In genomic region chrX:22338740-22339139, GRCh38 we compare ENCODE assay signal across 22 cellular contexts.
DNase-seq lines count a peak whose midpoint lies in the region; ATAC-seq, FAIRE-seq and TF ChIP-seq lines count a peak whose summit lies in the region.
"Had no signal": no experiment of that assay in that cellular context is flagged by ENCODE, and none has a peak within 500 bp of the region (broad histone marks: within the 10 kb centered on the region; RNA-seq: fewer than 3 reads in every experiment).

No MANE protein-coding gene starts in this region.

- H3K4ac ChIP-seq in IMR-90 (ENCODE audit: low read depth, low read length) (no peak overlapping the region), H1 (replicated peaks; ENCODE audit: insufficient read length, low read depth, low read length) (no peak overlapping the region), mesendoderm (ENCODE audit: low read depth, low read length) (no peak overlapping the region)

- H3K79me2 ChIP-seq in H1 (ENCODE audit: control insufficient read depth in 1 of 2, insufficient read depth in 2 of 2, low read length in 2 of 2): no peaks in the 10 kb centered on the region
- H3K79me2 ChIP-seq in mesendoderm (ENCODE audit: control insufficient read depth, insufficient read depth, low read length): no peaks in the 10 kb centered on the region

- H3K36me3 Mint-ChIP-seq in nephron progenitor cell (ENCODE audit: low read depth): peaks cover 23% of the 10 kb centered on the region
- H3K36me3 Mint-ChIP-seq: activated naive CD8-positive, alpha-beta T cell; neural progenitor cell; type B pancreatic cell had no signal

- CTCF ChIA-PET in IMR-90 (lab: Yijun Ruan, JAX): no interaction called here
- CTCF ChIA-PET in H1 (lab: Charles Lee; ENCODE audit: partially characterized antibody): no interaction called here

- H3K9me3 ChIP-seq in IMR-90 (ENCODE audit: control insufficient read depth, insufficient read depth, low read length) (no peaks in the 10 kb centered on the region), H1 (ENCODE audit: insufficient read depth in 2 of 2, low read depth in 1 of 2, low read length in 1 of 2) (no peaks in the 10 kb centered on the region; a peak in 1 of 4 replicates)
- H3K9me3 ChIP-seq: gastrocnemius medialis, SJSA1 had no signal

- H3K56ac ChIP-seq in IMR-90 (ENCODE audit: extremely low read depth, insufficient read depth, low read length) (no peak overlapping the region), H1 (replicated peaks; ENCODE audit: insufficient read length, low read depth, low read length) (no peak overlapping the region), mesendoderm (ENCODE audit: low read length) (no peak overlapping the region)

- BruUV-seq in IMR-90 (replicated peaks; lab: Mats Ljungman, UMichigan): no TSS peak

- POLR2A ChIA-PET in IMR-90 (lab: Charles Lee; ENCODE audit: unreplicated experiment): no interaction called here
- POLR2A ChIA-PET in H1 (lab: Charles Lee; ENCODE audit: partially characterized antibody): no interaction called here

- no peak overlapping the region for H3K4me3 ChIP-seq in IMR-90 (ENCODE audit: insufficient read depth, low read depth, low read length)
- no peak overlapping the region for H3K4me3 ChIP-seq in H1 (ENCODE audit: extremely low read depth in 1 of 4, insufficient read depth in 2 of 4, low read depth in 3 of 4, low read length in 4 of 4)
- no peak overlapping the region for H3K4me3 ChIP-seq in mesendoderm (ENCODE audit: low read length)
- H3K4me3 ChIP-seq: gastrocnemius medialis, K562, neural progenitor cell, PC-9, SJSA1 had no signal

- H2AFZ ChIP-seq in IMR-90 (replicated peaks; ENCODE audit: low read length, poor library complexity) (no peak overlapping the region), H1 (ENCODE audit: low read length) (no peak overlapping the region)
- H2AFZ ChIP-seq: neural progenitor cell, PC-9 had no signal

- H3K4me1 Mint-ChIP-seq in nephron progenitor cell: peaks cover 12% of the 10 kb centered on the region
- H3K4me1 Mint-ChIP-seq: neural progenitor cell had no signal

- ATAC-seq in IMR-90 (ENCODE audit: low read depth) (peak; percentile 57), HG03521 (IDR thresholded peaks at IDR 0.05; ENCODE audit: unreplicated experiment) (no peak)
- ATAC-seq: gastrocnemius medialis, HCT116, K562 had no signal

- no peak overlapping the region for H3K18ac ChIP-seq in IMR-90 (ENCODE audit: low read depth, low read length)
- no peak overlapping the region for H3K18ac ChIP-seq in H1 (ENCODE audit: extremely low read depth, low read length)
- H3K18ac ChIP-seq in mesendoderm (ENCODE audit: low read length): no peak overlapping the region

- no peak overlapping the region for H4K5ac ChIP-seq in IMR-90 (ENCODE audit: low read depth, low read length)
- H4K5ac ChIP-seq in H1 (ENCODE audit: insufficient read length, low read depth, low read length): no peak overlapping the region
- no peak overlapping the region for H4K5ac ChIP-seq in mesendoderm (ENCODE audit: low read length)

- H3K14ac ChIP-seq in IMR-90 (replicated peaks; ENCODE audit: low read depth, low read length) (no peak overlapping the region), H1 (ENCODE audit: insufficient read length) (no peak overlapping the region)

- H3K79me1 ChIP-seq in IMR-90 (ENCODE audit: low read depth in 1 of 2, low read length in 2 of 2): no peaks in the 10 kb centered on the region
- H3K79me1 ChIP-seq in H1 (ENCODE audit: low read depth, low read length): no peaks in the 10 kb centered on the region
- H3K79me1 ChIP-seq in mesendoderm (ENCODE audit: low read length): no peaks in the 10 kb centered on the region

- H3K4me1 ChIP-seq in IMR-90 (ENCODE audit: control insufficient read depth, insufficient read depth, low read length): no peaks in the 10 kb centered on the region; the same call in 1 of the 2 replicates
- no peaks in the 10 kb centered on the region; a peak in 1 of 7 replicates for H3K4me1 ChIP-seq in H1 (replicated peaks in 1 of 4; ENCODE audit: control insufficient read depth in 3 of 4, insufficient read depth in 4 of 4, low read length in 3 of 4)
- H3K4me1 ChIP-seq in mesendoderm (ENCODE audit: control insufficient read depth, low read depth, low read length): no peaks in the 10 kb centered on the region
- H3K4me1 ChIP-seq: gastrocnemius medialis, neural progenitor cell had no signal

- H3K27ac ChIP-seq in IMR-90 (ENCODE audit: insufficient read depth, low read length): no peak overlapping the region
- H3K27ac ChIP-seq in H1 (ENCODE audit: low read depth, low read length): no peak overlapping the region
- H3K27ac ChIP-seq in mesendoderm (ENCODE audit: low read depth, low read length): no peak overlapping the region
- H3K27ac ChIP-seq: gastrocnemius medialis, neural progenitor cell, PC-9, SJSA1 had no signal

- H3K36me3 ChIP-seq in IMR-90 (ENCODE audit: control insufficient read depth, insufficient read depth, low read length): no peaks in the 10 kb centered on the region
- no peaks in the 10 kb centered on the region for H3K36me3 ChIP-seq in H1 (ENCODE audit: control insufficient read depth in 2 of 4, insufficient read depth in 4 of 4, low read length in 3 of 4)
- H3K36me3 ChIP-seq in mesendoderm (ENCODE audit: control insufficient read depth, insufficient read depth, low read length): no peaks in the 10 kb centered on the region
- H3K36me3 ChIP-seq: gastrocnemius medialis, neural progenitor cell, SJSA1 had no signal

- no peak overlapping the region for H2BK20ac ChIP-seq in IMR-90 (ENCODE audit: low read depth, low read length)
- H2BK20ac ChIP-seq in H1 (ENCODE audit: low read length): no peak overlapping the region

- H3K4me2 ChIP-seq in IMR-90 (ENCODE audit: low read depth, low read length) (no peak overlapping the region), H1 (ENCODE audit: insufficient read depth in 1 of 2, low read depth in 2 of 2, low read length in 2 of 2) (no peak overlapping the region), mesendoderm (ENCODE audit: low read length) (no peak overlapping the region)
- H3K4me2 ChIP-seq: neural progenitor cell, PC-9 had no signal

- peak; percentile 4 for DNase-seq in GM03348 (ENCODE audit: low spot score)
- DNase-seq in IMR-90: peak; percentile 66
- no peak for DNase-seq in H1 (ENCODE audit: low read depth in 1 of 2, low spot score in 2 of 2)
- peak; percentile 3 for DNase-seq in mesendoderm
- DNase-seq in activated CD4-positive, alpha-beta T cell treated with anti-CD3 and anti-CD28 coated beads for 4 hours: no peak
- no peak for DNase-seq in nephron progenitor cell
- no peak for DNase-seq in NCI-H187 (lab: John Stamatoyannopoulos, UW)
- DNase-seq: activated CD4-positive, CD25-positive, alpha-beta regulatory T cell treated with anti-CD3 and anti-CD28 coated beads, Interleukin-2, amount 50 U/mL, for 72 hours; AML-193; gastrocnemius medialis; midbrain; NCI-H1048; NCI-H2107; PC-9; stimulated activated CD4-positive, alpha-beta T cell treated with anti-CD3 and anti-CD28 coated beads, Interleukin-4, amount 100 ng/mL, for 24 hours had no signal

- no peak overlapping the region for H2AK5ac ChIP-seq in IMR-90 (ENCODE audit: low read depth, low read length)
- H2AK5ac ChIP-seq in H1 (ENCODE audit: low read depth, low read length): no peak overlapping the region
- H2AK5ac ChIP-seq in mesendoderm (ENCODE audit: low read length): no peak overlapping the region

- TF ChIP-seq RAD21 in IMR-90 (IDR thresholded peaks at IDR 0.05; ENCODE audit: low read length): no peak
- no peak for TF ChIP-seq RAD21 in H1 (IDR thresholded peaks at IDR 0.05 in 1 of 2, conservative IDR thresholded peaks at IDR 0.05 in 1 of 2; ENCODE audit: low read depth in 2 of 2, low read length in 2 of 2)

- TF ChIP-seq CTCF in IMR-90 (conservative IDR thresholded peaks at IDR 0.05; ENCODE audit: low read depth, low read length): no peak
- TF ChIP-seq CTCF in H1 (IDR thresholded peaks at IDR 0.05; ENCODE audit: control extremely low read depth in 1 of 3, insufficient read depth in 1 of 3, low read depth in 1 of 3, low read length in 3 of 3): no peak
- TF ChIP-seq CTCF in nephron progenitor cell (IDR thresholded peaks at IDR 0.05): no peak

- peaks cover 39% of the 10 kb centered on the region for H3K9me3 Mint-ChIP-seq in nephron progenitor cell

- H4K91ac ChIP-seq in IMR-90 (ENCODE audit: insufficient read depth, low read depth, low read length): no peak overlapping the region
- H4K91ac ChIP-seq in H1 (replicated peaks; ENCODE audit: insufficient read length, low read length): no peak overlapping the region

- intact Hi-C loops in IMR-90 (cut with micrococcal nuclease): no loop called here

- in situ Hi-C loops in IMR-90 (cut with MboI; ENCODE audit: low sequenced_read_pairs): no loop called here

- FAIRE-seq in H1 (lab: Jason Lieb, UNC): no peak
- FAIRE-seq: K562 had no signal

- H3K9ac ChIP-seq in IMR-90 (ENCODE audit: low read depth, low read length) (no peak overlapping the region), H1 (replicated peaks in 1 of 4; ENCODE audit: extremely low read depth in 1 of 4, low read depth in 3 of 4, low read length in 3 of 4) (no peak overlapping the region), mesendoderm (ENCODE audit: low read length) (no peak overlapping the region)
- H3K9ac ChIP-seq: neural progenitor cell had no signal

- H2BK12ac ChIP-seq in H1 (ENCODE audit: low read depth, low read length): no peak overlapping the region

- H2BK5ac ChIP-seq in IMR-90 (ENCODE audit: low read depth, low read length, poor library complexity, severe bottlenecking) (no peak overlapping the region), H1 (ENCODE audit: low read depth, low read length) (no peak overlapping the region), mesendoderm (ENCODE audit: low read length) (no peak overlapping the region)

- TF ChIP-seq POLR2A in IMR-90 (IDR thresholded peaks at IDR 0.05; ENCODE audit: low read depth, low read length) (no peak), H1 (IDR thresholded peaks at IDR 0.05; ENCODE audit: control extremely low read depth in 1 of 2, low read depth in 2 of 2, low read length in 2 of 2) (no peak)

- no peaks in the 10 kb centered on the region for H3K23me2 ChIP-seq in H1 (ENCODE audit: low read depth, low read length)

- no peak overlapping the region for H2BK120ac ChIP-seq in IMR-90 (ENCODE audit: low read depth, low read length)
- no peak overlapping the region for H2BK120ac ChIP-seq in H1 (replicated peaks; ENCODE audit: low read depth, low read length)
- H2BK120ac ChIP-seq in mesendoderm (ENCODE audit: low read depth, low read length): no peak overlapping the region

- H4K8ac ChIP-seq in IMR-90 (ENCODE audit: low read depth in 2 of 2, low read length in 2 of 2): no peak overlapping the region
- H4K8ac ChIP-seq in H1 (ENCODE audit: extremely low read depth, insufficient read depth, low read length): no peak overlapping the region
- no peak overlapping the region for H4K8ac ChIP-seq in mesendoderm (ENCODE audit: low read depth, low read length)

- TF ChIP-seq EP300 in H1 (IDR thresholded peaks at IDR 0.05; ENCODE audit: borderline replicate concordance in 1 of 2, low read depth in 2 of 2, low read length in 2 of 2): no peak

- no peak overlapping the region for H2AK9ac ChIP-seq in IMR-90 (replicated peaks; ENCODE audit: low read depth, low read length, poor library complexity)

- dilution Hi-C loops in IMR-90 (cut with HindIII; ENCODE audit: low sequenced_read_pairs, unreplicated experiment): no loop called here

- H3K4me3 Mint-ChIP-seq in nephron progenitor cell: no peak overlapping the region
- H3K4me3 Mint-ChIP-seq: activated naive CD8-positive, alpha-beta T cell; neural progenitor cell; type B pancreatic cell had no signal

- H3K27me3 ChIP-seq in IMR-90 (ENCODE audit: control insufficient read depth, insufficient read depth, low read length) (peaks cover 1% of the 10 kb centered on the region; the same call in 1 of the 2 replicates), H1 (replicated peaks in 1 of 4; ENCODE audit: control insufficient read depth in 3 of 4, extremely low read depth in 1 of 4, insufficient read depth in 3 of 4, low read length in 3 of 4) (no peaks in the 10 kb centered on the region), mesendoderm (ENCODE audit: insufficient read depth, low read length, poor library complexity) (no peaks in the 10 kb centered on the region)
- H3K27me3 ChIP-seq: gastrocnemius medialis, neural progenitor cell, SJSA1 had no signal

- H2BK15ac ChIP-seq in IMR-90 (ENCODE audit: low read depth, low read length) (no peak overlapping the region), H1 (ENCODE audit: low read length) (no peak overlapping the region), mesendoderm (replicated peaks; ENCODE audit: low read depth) (no peak overlapping the region)

- no peaks in the 10 kb centered on the region for H3K9me1 ChIP-seq in IMR-90 (ENCODE audit: insufficient read depth, low read length)

- no peaks in the 10 kb centered on the region for H3K27me3 Mint-ChIP-seq in nephron progenitor cell (ENCODE audit: low read depth, poor library complexity)
- H3K27me3 Mint-ChIP-seq: activated naive CD8-positive, alpha-beta T cell; type B pancreatic cell had no signal

- no CpG with 5 or more reads among the region's 1 CpG for WGBS in IMR-90 (ENCODE audit: extremely low coverage in 2 of 2, insufficient read length in 1 of 2), 2 experiments
- 28% methylated on average over 1 of the region's 1 CpG; no CpG with 5 or more reads in 1 of the 2 experiments for WGBS in H1 (ENCODE audit: extremely low coverage in 1 of 2, insufficient coverage in 1 of 2, insufficient read length in 1 of 2, insufficient replicate concordance in 2 of 2, low coverage in 1 of 2, low lambda C conversion rate in 2 of 2, missing lambda C conversion rate in 1 of 2), 2 experiments
- WGBS in mesendoderm (ENCODE audit: extremely low coverage, insufficient coverage, low lambda C conversion rate): no CpG with 5 or more reads among the region's 1 CpG

- H3K23ac ChIP-seq in IMR-90 (ENCODE audit: low read depth, low read length) (no peak overlapping the region), H1 (ENCODE audit: insufficient read length) (no peak overlapping the region), mesendoderm (ENCODE audit: low read length) (no peak overlapping the region)

- H4K20me1 ChIP-seq in IMR-90 (ENCODE audit: insufficient read depth, low read length) (no peaks in the 10 kb centered on the region), H1 (replicated peaks in 1 of 2; ENCODE audit: control insufficient read depth in 1 of 2, insufficient read depth in 2 of 2, low read length in 2 of 2) (no peaks in the 10 kb centered on the region)

- no peak overlapping the region for H3K27ac Mint-ChIP-seq in nephron progenitor cell
- H3K27ac Mint-ChIP-seq: activated naive CD8-positive, alpha-beta T cell; neural progenitor cell; type B pancreatic cell had no signal

Comparison
In these comparisons a context has a peak if more than half of its experiments do, and no peak if none do; other contexts are left out.
1. DNase-seq: peak in GM03348 (single experiment), IMR-90 (single experiment) and mesendoderm (single experiment); none in H1 (0 of 2), activated CD4-positive, alpha-beta T cell treated with anti-CD3 and anti-CD28 coated beads for 4 hours (0 of 2), nephron progenitor cell (single experiment) and NCI-H187 (0 of 2).